1 cellular context compared by ENCODE assay signal in the genomic region with DNA sequence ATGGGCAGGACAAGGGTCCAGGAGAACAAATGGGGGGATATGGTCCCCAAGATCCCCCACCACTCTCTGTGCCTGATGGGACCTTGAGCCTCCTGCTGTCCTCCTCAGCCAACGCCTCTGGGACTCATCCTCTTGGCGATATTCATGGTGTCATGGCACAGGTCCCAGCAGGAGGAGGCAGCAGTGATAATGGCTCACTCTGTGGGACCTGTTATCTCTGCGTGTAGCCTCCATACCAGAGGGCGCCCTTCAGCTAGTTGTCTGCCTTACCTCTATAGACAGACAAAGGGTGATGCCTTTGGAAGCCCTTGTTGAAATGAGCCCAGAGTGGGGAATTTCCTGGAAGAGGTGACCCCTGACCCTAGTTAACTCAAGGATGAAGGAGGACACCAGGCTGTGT.
TF ChIP-seq lines count a peak whose summit lies in the region.

No MANE protein-coding gene starts in this region.

TF ChIP-seq in GM12878, 131 proteins besides CTCF, POLR2A, EP300 and RAD21 (continued from another document):
- TF ChIP-seq MXI1 (IDR thresholded peaks at IDR 0.05; ENCODE audit: low read depth, low read length) (no peak), RBBP5 (conservative IDR thresholded peaks at IDR 0.05) (no peak), TCF3 (IDR thresholded peaks at IDR 0.05; ENCODE audit: borderline replicate concordance, insufficient read depth, low read depth, low read length) (no peak), HCFC1 (IDR thresholded peaks at IDR 0.05; ENCODE audit: low read length) (no peak), CHD4 (IDR thresholded peaks at IDR 0.05) (no peak), ZNF207 (IDR thresholded peaks at IDR 0.05; ENCODE audit: borderline replicate concordance) (no peak), SPI1 (IDR thresholded peaks at IDR 0.05; ENCODE audit: borderline replicate concordance, insufficient read depth, low read depth, low read length) (no peak), BRCA1 (IDR thresholded peaks at IDR 0.05; ENCODE audit: low read depth, low read length) (no peak), HDAC2 (IDR thresholded peaks at IDR 0.05) (no peak), CBFB (IDR thresholded peaks at IDR 0.05; ENCODE audit: low read depth) (no peak), EGR1 (IDR thresholded peaks at IDR 0.05; ENCODE audit: borderline replicate concordance in 1 of 2, low read depth in 2 of 2, low read length in 2 of 2) (no peak), MTA3 (IDR thresholded peaks at IDR 0.05; ENCODE audit: borderline replicate concordance, low read length) (no peak)
- TF ChIP-seq, protein P1, sequence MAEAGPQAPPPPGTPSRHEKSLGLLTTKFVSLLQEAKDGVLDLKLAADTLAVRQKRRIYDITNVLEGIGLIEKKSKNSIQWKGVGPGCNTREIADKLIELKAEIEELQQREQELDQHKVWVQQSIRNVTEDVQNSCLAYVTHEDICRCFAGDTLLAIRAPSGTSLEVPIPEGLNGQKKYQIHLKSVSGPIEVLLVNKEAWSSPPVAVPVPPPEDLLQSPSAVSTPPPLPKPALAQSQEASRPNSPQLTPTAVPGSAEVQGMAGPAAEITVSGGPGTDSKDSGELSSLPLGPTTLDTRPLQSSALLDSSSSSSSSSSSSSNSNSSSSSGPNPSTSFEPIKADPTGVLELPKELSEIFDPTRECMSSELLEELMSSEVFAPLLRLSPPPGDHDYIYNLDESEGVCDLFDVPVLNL (IDR thresholded peaks at IDR 0.05; ENCODE audit: low read depth, low read length) = no peak
- TF ChIP-seq, protein P2, sequence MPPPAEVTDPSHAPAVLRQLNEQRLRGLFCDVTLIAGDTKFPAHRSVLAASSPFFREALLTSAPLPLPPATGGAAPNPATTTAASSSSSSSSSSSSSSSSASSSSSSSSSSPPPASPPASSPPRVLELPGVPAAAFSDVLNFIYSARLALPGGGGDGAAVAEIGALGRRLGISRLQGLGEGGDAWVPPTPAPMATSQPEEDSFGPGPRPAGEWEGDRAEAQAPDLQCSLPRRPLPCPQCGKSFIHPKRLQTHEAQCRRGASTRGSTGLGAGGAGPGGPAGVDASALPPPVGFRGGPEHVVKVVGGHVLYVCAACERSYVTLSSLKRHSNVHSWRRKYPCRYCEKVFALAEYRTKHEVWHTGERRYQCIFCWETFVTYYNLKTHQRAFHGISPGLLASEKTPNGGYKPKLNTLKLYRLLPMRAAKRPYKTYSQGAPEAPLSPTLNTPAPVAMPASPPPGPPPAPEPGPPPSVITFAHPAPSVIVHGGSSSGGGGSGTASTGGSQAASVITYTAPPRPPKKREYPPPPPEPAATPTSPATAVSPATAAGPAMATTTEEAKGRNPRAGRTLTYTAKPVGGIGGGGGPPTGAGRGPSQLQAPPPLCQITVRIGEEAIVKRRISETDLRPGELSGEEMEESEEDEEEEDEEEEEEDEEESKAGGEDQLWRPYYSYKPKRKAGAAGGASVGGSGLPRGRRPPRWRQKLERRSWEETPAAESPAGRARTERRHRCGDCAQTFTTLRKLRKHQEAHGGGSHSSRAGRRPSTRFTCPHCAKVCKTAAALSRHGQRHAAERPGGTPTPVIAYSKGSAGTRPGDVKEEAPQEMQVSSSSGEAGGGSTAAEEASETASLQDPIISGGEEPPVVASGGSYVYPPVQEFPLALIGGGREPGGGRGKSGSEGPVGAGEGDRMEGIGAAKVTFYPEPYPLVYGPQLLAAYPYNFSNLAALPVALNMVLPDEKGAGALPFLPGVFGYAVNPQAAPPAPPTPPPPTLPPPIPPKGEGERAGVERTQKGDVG (CRISPR knock-in tag; IDR thresholded peaks at IDR 0.05) = no peak
